ENCODE assay signal across 14 cellular contexts in genomic region chr7:102688299-102689033, GRCh38. TPM values are rescaled to one million over a fixed set of nuclear protein-coding genes. Genes with fewer than 3 reads are reported as not detected.
A peak's percentile ranks its signal among the peaks of the same experiment; 100 is the strongest.
DNase-seq lines count a peak whose midpoint lies in the region; ATAC-seq and TF ChIP-seq lines count a peak whose summit lies in the region.
"Not testable (repeated sequence)": the region's sequence is repeated elsewhere in the genome, so short reads cannot be mapped to it uniquely, and the experiment has no call there.
"Had no signal": no experiment of that assay in that cellular context is flagged by ENCODE, and none has a peak within 500 bp of the region (broad histone marks: within the 10 kb centered on the region; RNA-seq: fewer than 3 reads in every experiment).

No MANE protein-coding gene starts in this region.

- not testable (repeated sequence) for H3K9me3 Mint-ChIP-seq in GM23338; activated CD8-positive, alpha-beta memory T cell treated with anti-CD3 and anti-CD28 coated beads, Interleukin-2, amount 10 ng/mL, durations not matched to agents 7 days and 5 days (ENCODE audit: low read depth); stimulated activated memory B cell treated with anti-CD40 and anti-IgM and Interleukin-4, amounts not matched to agents 10 μg/mL and 1 μg/mL and 100 μg/mL, for 72 hours

- not testable (repeated sequence) for H3K4me3 Mint-ChIP-seq in GM23338; activated CD8-positive, alpha-beta memory T cell treated with anti-CD3 and anti-CD28 coated beads, Interleukin-2, amount 10 ng/mL, durations not matched to agents 7 days and 5 days; stimulated activated memory B cell treated with anti-CD40 and anti-IgM and Interleukin-4, amounts not matched to agents 10 μg/mL and 1 μg/mL and 100 μg/mL, for 72 hours

- H3K36me3 Mint-ChIP-seq in GM23338 (ENCODE audit: low read depth); activated CD8-positive, alpha-beta memory T cell treated with anti-CD3 and anti-CD28 coated beads, Interleukin-2, amount 10 ng/mL, durations not matched to agents 7 days and 5 days; stimulated activated memory B cell treated with anti-CD40 and anti-IgM and Interleukin-4, amounts not matched to agents 10 μg/mL and 1 μg/mL and 100 μg/mL, for 72 hours: not testable (repeated sequence)

- not testable (repeated sequence) for H3K4me3 ChIP-seq in GM23338; right cardiac atrium (ENCODE audit: low read length)

- H3K36me3 ChIP-seq in GM23338 (ENCODE audit: insufficient read depth): not testable (repeated sequence)

- H3K9me2 ChIP-seq in GM23338 (ENCODE audit: insufficient read depth): not testable (repeated sequence)

- not testable (repeated sequence) for H3K4me2 ChIP-seq in GM23338

- not testable (repeated sequence) for TF ChIP-seq CTCF in GM23338 (conservative IDR thresholded peaks at IDR 0.05; ENCODE audit: low read depth in 2 of 2)

- not testable (repeated sequence) for H4K20me1 ChIP-seq in GM23338 (replicated peaks; ENCODE audit: insufficient read depth)

- DNase-seq in GM23338 (ENCODE audit: low spot score); activated CD8-positive, alpha-beta memory T cell treated with anti-CD3 and anti-CD28 coated beads, Interleukin-2, amount 10 ng/mL, durations not matched to agents 7 days and 5 days; right cardiac atrium: not testable (repeated sequence)

- H2AFZ ChIP-seq in GM23338: not testable (repeated sequence)

- H3K4me1 ChIP-seq in GM23338 (ENCODE audit: insufficient read depth); right cardiac atrium (ENCODE audit: control insufficient read depth, insufficient read depth, low read length): not testable (repeated sequence)

- not testable (repeated sequence) for H3F3A ChIP-seq in GM23338 (replicated peaks; ENCODE audit: low read depth)

- intact Hi-C loops in right cardiac atrium (cut with DNase I): not testable (repeated sequence)

- not testable (repeated sequence) for H3K27me3 ChIP-seq in GM23338 (ENCODE audit: insufficient read depth); right cardiac atrium (ENCODE audit: control insufficient read depth, insufficient read depth)

- WGBS in right cardiac atrium: no CpG with 5 or more reads among the region's 37 CpGs

- H3K79me2 ChIP-seq in GM23338 (replicated peaks; ENCODE audit: insufficient read depth): not testable (repeated sequence)

- H3K4me1 Mint-ChIP-seq in GM23338; activated CD8-positive, alpha-beta memory T cell treated with anti-CD3 and anti-CD28 coated beads, Interleukin-2, amount 10 ng/mL, durations not matched to agents 7 days and 5 days; stimulated activated memory B cell treated with anti-CD40 and anti-IgM and Interleukin-4, amounts not matched to agents 10 μg/mL and 1 μg/mL and 100 μg/mL, for 72 hours: not testable (repeated sequence)

- H3K27ac ChIP-seq in GM23338 (ENCODE audit: low read depth); right cardiac atrium (ENCODE audit: low read length): not testable (repeated sequence)

- H3K27ac Mint-ChIP-seq in GM23338; activated CD8-positive, alpha-beta memory T cell treated with anti-CD3 and anti-CD28 coated beads, Interleukin-2, amount 10 ng/mL, durations not matched to agents 7 days and 5 days; stimulated activated memory B cell treated with anti-CD40 and anti-IgM and Interleukin-4, amounts not matched to agents 10 μg/mL and 1 μg/mL and 100 μg/mL, for 72 hours: not testable (repeated sequence)

- not testable (repeated sequence) for H3K27me3 Mint-ChIP-seq in GM23338 (ENCODE audit: insufficient read depth, low read depth, poor library complexity); activated CD8-positive, alpha-beta memory T cell treated with anti-CD3 and anti-CD28 coated beads, Interleukin-2, amount 10 ng/mL, durations not matched to agents 7 days and 5 days; stimulated activated memory B cell treated with anti-CD40 and anti-IgM and Interleukin-4, amounts not matched to agents 10 μg/mL and 1 μg/mL and 100 μg/mL, for 72 hours

- H3K9me3 ChIP-seq in right cardiac atrium (ENCODE audit: control insufficient read depth, low read length): not testable (repeated sequence)

- ATAC-seq in GM18517 (IDR thresholded peaks at IDR 0.05; ENCODE audit: unreplicated experiment) (peak; percentile 62), GM19452 (IDR thresholded peaks at IDR 0.05; ENCODE audit: unreplicated experiment) (peak; percentile 68), GM23338 (peak; percentile 85), HG03039 (IDR thresholded peaks at IDR 0.05; ENCODE audit: unreplicated experiment) (peak; percentile 52), HG03460 (IDR thresholded peaks at IDR 0.05; ENCODE audit: unreplicated experiment) (peak; percentile 83), right cardiac atrium (peak; percentile 94 to 95)
- peak; percentile 90 for ATAC-seq in activated CD8-positive, alpha-beta memory T cell treated with anti-CD3 and anti-CD28 coated beads, Interleukin-2, amount 10 ng/mL, durations not matched to agents 7 days and 5 days
- ATAC-seq in stimulated activated memory B cell treated with anti-CD40 and anti-IgM and Interleukin-4, amounts not matched to agents 10 μg/mL and 1 μg/mL and 100 μg/mL, for 72 hours: peak; percentile 90

- CTCF ChIA-PET in activated CD8-positive, alpha-beta memory T cell treated with anti-CD3 and anti-CD28 coated beads, Interleukin-2, amount 10 ng/mL, durations not matched to agents 7 days and 5 days (lab: Charles Lee): not testable (repeated sequence)

RNA-seq across cellular contexts. Expression of gene POLR2J2, which starts 17.0 kb away (rescaled TPM):
- 0.50 and 3.8 TPM in 2 replicates for total RNA-seq in GM23338 (2014; rRNA removed; shearing (Covaris generic))
- 1.5 and 3.2 TPM in 2 replicates for polyA plus RNA-seq in GM23338 (2016; fragmentation: Nextera tagmentation; extraction: Ambion mirVana)
- 10 to 100 TPM; 15.4 to 15.7 TPM for total RNA-seq in activated CD8-positive, alpha-beta memory T cell treated with anti-CD3 and anti-CD28 coated beads, Interleukin-2, amount 10 ng/mL, durations not matched to agents 7 days and 5 days
- total RNA-seq in right cardiac atrium: 1 to 10 TPM; 3.5 to 5.1 (median 4.1) TPM
- polyA plus RNA-seq in right cardiac atrium: 2.8 TPM

RNA-seq across cellular contexts. Expression of gene SPDYE2B, which starts 38.3 kb away (rescaled TPM):
- total RNA-seq in GM23338 (2014; rRNA removed; shearing (Covaris generic)): not detected in 2 replicates
- 1.7 TPM in 1 of 2 replicates, not detected in the other for polyA plus RNA-seq in GM23338 (2016; fragmentation: Nextera tagmentation; extraction: Ambion mirVana)
- not detected for total RNA-seq in activated CD8-positive, alpha-beta memory T cell treated with anti-CD3 and anti-CD28 coated beads, Interleukin-2, amount 10 ng/mL, durations not matched to agents 7 days and 5 days
- not detected for total RNA-seq in right cardiac atrium
- not detected for polyA plus RNA-seq in right cardiac atrium
- total RNA-seq: Caco-2, epithelial cell of proximal tubule, H1, mesothelial cell of epicardium, occipital lobe, RPMI7951 had no signal
- polyA plus RNA-seq: H1 had no signal

RNA-seq across cellular contexts. Expression of gene UPK3BL1, which starts 45.9 kb away (rescaled TPM):
- total RNA-seq in GM23338 (2014; rRNA removed; shearing (Covaris generic)): 10.6 and 12.6 TPM in 2 replicates
- polyA plus RNA-seq in GM23338 (2016; fragmentation: Nextera tagmentation; extraction: Ambion mirVana) (5.0 and 7.7 TPM in 2 replicates), right cardiac atrium (24.2 TPM)
- total RNA-seq in activated CD8-positive, alpha-beta memory T cell treated with anti-CD3 and anti-CD28 coated beads, Interleukin-2, amount 10 ng/mL, durations not matched to agents 7 days and 5 days: 10 to 100 TPM; 20.8 to 30.7 TPM
- total RNA-seq in right cardiac atrium: 10 to 100 TPM in 2 of 4 donors, 1 to 10 TPM in 2; 5.1 to 22.6 (median 9.9) TPM
